In the genomic region with DNA sequence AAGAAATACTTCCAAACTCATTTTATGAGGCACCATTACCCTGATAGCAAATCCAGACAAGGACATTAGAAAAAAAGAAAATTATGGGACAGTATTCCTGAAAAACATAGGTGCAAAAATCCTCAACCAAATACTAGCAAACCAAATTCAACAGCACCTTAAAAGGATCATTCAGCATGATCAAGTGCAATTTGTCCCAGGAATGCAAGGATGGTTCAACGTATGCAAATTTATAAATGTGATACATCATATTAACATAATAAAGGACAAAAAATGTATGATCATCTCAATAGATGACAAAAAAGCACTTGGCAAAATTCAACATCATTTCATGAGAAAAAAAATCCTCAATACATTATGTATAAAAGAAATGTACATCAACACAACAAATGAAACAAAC, we compare ENCODE assay signal across 29 cellular contexts.
"Had no signal": no experiment of that assay in that cellular context is flagged by ENCODE, and none has a peak within 500 bp of the region (broad histone marks: within the 10 kb centered on the region; RNA-seq: fewer than 3 reads in every experiment).

No MANE protein-coding gene starts in this region.

- H3K4me1 Mint-ChIP-seq: activated CD4-positive, alpha-beta T cell treated with anti-CD3 and anti-CD28 coated beads, Interleukin-2, amount 10 ng/mL, durations not matched to agents 7 days and 5 days; activated naive CD4-positive, alpha-beta T cell treated with anti-CD3 and anti-CD28 coated beads, Interleukin-2, amount 10 ng/mL, durations not matched to agents 7 days and 5 days; central memory CD8-positive, alpha-beta T cell; T-helper 17 cell had no signal

- H3K4me3 Mint-ChIP-seq: activated CD4-positive, alpha-beta memory T cell treated with anti-CD3 and anti-CD28 coated beads, Interleukin-2, amount 10 ng/mL, durations not matched to agents 7 days and 5 days; activated CD4-positive, alpha-beta T cell treated with anti-CD3 and anti-CD28 coated beads, Interleukin-2, amount 10 ng/mL, durations not matched to agents 7 days and 5 days; activated naive CD4-positive, alpha-beta T cell treated with anti-CD3 and anti-CD28 coated beads, Interleukin-2, amount 10 ng/mL, durations not matched to agents 7 days and 5 days; activated naive CD8-positive, alpha-beta T cell treated with anti-CD3 and anti-CD28 coated beads, Interleukin-2, amount 10 ng/mL, durations not matched to agents 7 days and 5 days; activated T-cell treated with anti-CD3 and anti-CD28 coated beads, Interleukin-2, amount 50 U/mL, for 24 hours; activated T-cell treated with anti-CD3 and anti-CD28 coated beads, Interleukin-2, amount 50 U/mL, for 72 hours; central memory CD8-positive, alpha-beta T cell; dendritic cell treated with granulocyte-macrophage colony-stimulating factor and Interleukin-4, amounts not matched to agents 40 ng/mL and 50 ng/mL, for 4 days; effector memory CD8-positive, alpha-beta T cell; T-helper 17 cell; T-helper 2 cell treated with Interferon-gamma antibody and Interleukin-4, amounts not matched to agents 5 μg/mL and 100 μg/mL, for 36 hours had no signal

- H3K4me3 ChIP-seq: coronary artery, esophagus squamous epithelium had no signal

- DNase-seq: activated CD4-positive, alpha-beta memory T cell treated with anti-CD3 and anti-CD28 coated beads, Interleukin-2, amount 10 ng/mL, durations not matched to agents 7 days and 5 days; activated CD4-positive, alpha-beta T cell treated with anti-CD3 and anti-CD28 coated beads for 1 hour; activated CD4-positive, alpha-beta T cell treated with anti-CD3 and anti-CD28 coated beads for 4 hours; activated CD4-positive, alpha-beta T cell treated with anti-CD3 and anti-CD28 coated beads, Interleukin-2, amount 10 ng/mL, durations not matched to agents 7 days and 5 days; activated CD4-positive, alpha-beta T cell treated with anti-CD3 and anti-CD28 coated beads, Interleukin-2, amount 50 U/mL, for 4 hours; activated CD8-positive, alpha-beta memory T cell treated with anti-CD3 and anti-CD28 coated beads, Interleukin-2, amount 50 U/mL, for 48 hours; activated gamma-delta T cell; activated naive CD4-positive, alpha-beta T cell; activated naive CD4-positive, alpha-beta T cell treated with anti-CD3 and anti-CD28 coated beads, Interleukin-2, amount 10 ng/mL, durations not matched to agents 7 days and 5 days; activated naive CD8-positive, alpha-beta T cell treated with anti-CD3 and anti-CD28 coated beads, Interleukin-2, amount 10 ng/mL, durations not matched to agents 7 days and 5 days; activated T-cell treated with anti-CD3 and anti-CD28 coated beads for 4 hours; activated T-cell treated with anti-CD3 and anti-CD28 coated beads, Interleukin-2, amount 50 U/mL, for 24 hours; activated T-cell treated with anti-CD3 and anti-CD28 coated beads, Interleukin-2, amount 50 U/mL, for 72 hours; amniotic stem cell; anterior cingulate cortex; brain microvascular endothelial cell; effector CD4-positive, alpha-beta T cell; effector memory CD8-positive, alpha-beta T cell; esophagus squamous epithelium; foreskin melanocyte; head of caudate nucleus; hippocampal formation; T-helper 17 cell; T1000 had no signal

- H3K4me1 ChIP-seq: esophagus squamous epithelium had no signal

- H3K9me3 Mint-ChIP-seq: central memory CD8-positive, alpha-beta T cell had no signal

- H3K27ac Mint-ChIP-seq: activated CD4-positive, alpha-beta memory T cell treated with anti-CD3 and anti-CD28 coated beads, Interleukin-2, amount 10 ng/mL, durations not matched to agents 7 days and 5 days; activated CD4-positive, alpha-beta T cell treated with anti-CD3 and anti-CD28 coated beads, Interleukin-2, amount 10 ng/mL, durations not matched to agents 7 days and 5 days; activated naive CD4-positive, alpha-beta T cell treated with anti-CD3 and anti-CD28 coated beads, Interleukin-2, amount 10 ng/mL, durations not matched to agents 7 days and 5 days; activated naive CD4-positive, alpha-beta T cell treated with anti-CD3 and anti-CD28 coated beads, Interleukin-2, amount 50 U/mL, for 72 hours; activated naive CD8-positive, alpha-beta T cell treated with anti-CD3 and anti-CD28 coated beads, Interleukin-2, amount 10 ng/mL, durations not matched to agents 7 days and 5 days; activated T-cell treated with anti-CD3 and anti-CD28 coated beads, Interleukin-2, amount 50 U/mL, for 24 hours; dendritic cell treated with granulocyte-macrophage colony-stimulating factor and Interleukin-4, amounts not matched to agents 40 ng/mL and 50 ng/mL, for 4 days; effector memory CD8-positive, alpha-beta T cell; T-helper 17 cell; T-helper 2 cell treated with Interferon-gamma antibody and Interleukin-4, amounts not matched to agents 5 μg/mL and 100 μg/mL, for 36 hours had no signal

- H3K27me3 Mint-ChIP-seq: activated CD4-positive, alpha-beta memory T cell treated with anti-CD3 and anti-CD28 coated beads, Interleukin-2, amount 10 ng/mL, durations not matched to agents 7 days and 5 days; activated CD4-positive, alpha-beta T cell treated with anti-CD3 and anti-CD28 coated beads, Interleukin-2, amount 10 ng/mL, durations not matched to agents 7 days and 5 days; activated naive CD4-positive, alpha-beta T cell treated with anti-CD3 and anti-CD28 coated beads, Interleukin-2, amount 10 ng/mL, durations not matched to agents 7 days and 5 days; activated naive CD8-positive, alpha-beta T cell treated with anti-CD3 and anti-CD28 coated beads, Interleukin-2, amount 10 ng/mL, durations not matched to agents 7 days and 5 days; activated T-cell treated with anti-CD3 and anti-CD28 coated beads, Interleukin-2, amount 50 U/mL, for 24 hours; central memory CD8-positive, alpha-beta T cell; dendritic cell treated with granulocyte-macrophage colony-stimulating factor and Interleukin-4, amounts not matched to agents 40 ng/mL and 50 ng/mL, for 4 days; effector memory CD8-positive, alpha-beta T cell; T-helper 17 cell had no signal

- H3K27me3 ChIP-seq: brain microvascular endothelial cell, esophagus squamous epithelium had no signal

- ATAC-seq: activated naive CD4-positive, alpha-beta T cell treated with anti-CD3 and anti-CD28 coated beads, Interleukin-2, amount 50 U/mL, for 72 hours; activated T-cell treated with anti-CD3 and anti-CD28 coated beads, Interleukin-2, amount 50 U/mL, for 72 hours; effector memory CD8-positive, alpha-beta T cell; T-helper 17 cell had no signal

- H3K27ac ChIP-seq: brain microvascular endothelial cell, coronary artery, esophagus squamous epithelium had no signal

- H3K36me3 ChIP-seq: brain microvascular endothelial cell, esophagus squamous epithelium had no signal
